In genomic region chr3:182979719-182980191, GRCh38 we compare ENCODE assay signal across 8 cellular contexts. TPM values are rescaled to one million over a fixed set of nuclear protein-coding genes. Genes with fewer than 3 reads are reported as not detected.
DNase-seq lines count a peak whose midpoint lies in the region; ATAC-seq and TF ChIP-seq lines count a peak whose summit lies in the region.

No MANE protein-coding gene starts in this region.

- H3K36me3 Mint-ChIP-seq in brain = no peaks in the 10 kb centered on the region
- H3K36me3 Mint-ChIP-seq in immature natural killer cell = no peaks in the 10 kb centered on the region

- no TSS peak for BruUV-seq in PC-9 (replicated peaks; lab: Mats Ljungman, UMichigan)

- intact Hi-C loops in PC-9 (cut with micrococcal nuclease; ENCODE audit: unreplicated experiment) = loop anchor here (1.0 kb wide), 1 partner anchor 120 kb away; the partner anchor contains the start of gene MCCC1

- peak overlapping the region; percentile 81 to 94 (median 87) for H3K27ac Mint-ChIP-seq in brain
- peak overlapping the region; percentile 74 to 93 (median 88) for H3K27ac Mint-ChIP-seq in immature natural killer cell

- CTCF ChIA-PET in PC-9 (lab: Charles Lee) = no interaction called here

- H2AFZ ChIP-seq in PC-9 = peak overlapping the region; percentile 80

- ATAC-seq in GM18517 (IDR thresholded peaks at IDR 0.05; ENCODE audit: unreplicated experiment) (peak; percentile 5), HG03159 (IDR thresholded peaks at IDR 0.05; ENCODE audit: unreplicated experiment) (peak; percentile 30)

- peak overlapping the region; percentile 92 to 99 (median 97) for H3K4me3 Mint-ChIP-seq in brain
- H3K4me3 Mint-ChIP-seq in immature natural killer cell = peak overlapping the region; percentile 89 to 96 (median 91)

- H3K9me3 Mint-ChIP-seq in brain = no peaks in the 10 kb centered on the region
- H3K9me3 Mint-ChIP-seq in immature natural killer cell = no peaks in the 10 kb centered on the region

- TF ChIP-seq CTCF in AG10803 (conservative IDR thresholded peaks at IDR 0.05; ENCODE audit: low read length) = no peak
- TF ChIP-seq CTCF in PC-9 (conservative IDR thresholded peaks at IDR 0.05) = no peak
- TF ChIP-seq CTCF in brain (conservative IDR thresholded peaks at IDR 0.05) = no peak

- H3F3A ChIP-seq in PC-9 (ENCODE audit: insufficient read depth, low read depth) = peaks cover 11% of the 10 kb centered on the region

- peak overlapping the region; percentile 84 to 92 (median 84) for H3K9ac ChIP-seq in skeletal muscle tissue (ENCODE audit: low read depth in 1 of 3, low read length in 3 of 3)

- H3K4me1 Mint-ChIP-seq in brain (peaks cover 46% of the 10 kb centered on the region), immature natural killer cell (peaks cover 37 to 46% of the 10 kb centered on the region in 2 donors)

- peaks cover 29% of the 10 kb centered on the region for H4K20me1 ChIP-seq in PC-9 (ENCODE audit: insufficient read depth)

- H3K9me3 ChIP-seq in PC-9 (ENCODE audit: insufficient read depth, low read depth) = no peaks in the 10 kb centered on the region
- H3K9me3 ChIP-seq in skeletal muscle tissue (ENCODE audit: control insufficient read depth in 3 of 3, low read length in 3 of 3) = no peaks in the 10 kb centered on the region

- H3K4me2 ChIP-seq in PC-9 = peak overlapping the region; percentile 92

- H3K36me3 ChIP-seq in PC-9 (ENCODE audit: low read depth) (no peaks in the 10 kb centered on the region), skeletal muscle tissue (ENCODE audit: control insufficient read depth in 3 of 3, insufficient read depth in 3 of 3, low read length in 3 of 3) (no peaks in the 10 kb centered on the region)

- no peak for DNase-seq in AG10803 (ENCODE audit: low read depth)
- peak in 1 of 2 experiments; percentile 56 for DNase-seq in PC-9
- DNase-seq in immature natural killer cell = peak; percentile 11 to 22 (median 17)
- no peak for DNase-seq in mucosa of gallbladder (ENCODE audit: low spot score)

- POLR2A ChIA-PET in PC-9 (lab: Charles Lee; ENCODE audit: unreplicated experiment) = interaction anchor here (0.7 kb wide), 1 partner anchor 184 kb away, joined by 3 read pairs; no protein-coding TSS in a partner anchor

- H3K9me2 ChIP-seq in PC-9 (ENCODE audit: insufficient read depth) = no peaks in the 10 kb centered on the region

- H3K4me3 ChIP-seq in AG10803 (ENCODE audit: low read length) (peak overlapping the region; percentile 80), PC-9 (peak overlapping the region; percentile 68), skeletal muscle tissue (ENCODE audit: low read length in 3 of 3) (peak overlapping the region; percentile 82 to 86 (median 85))

- no peak overlapping the region for H3K27ac ChIP-seq in PC-9
- H3K27ac ChIP-seq in skeletal muscle tissue (ENCODE audit: low read depth, low read length) = peak overlapping the region; percentile 49

- H3K79me2 ChIP-seq in PC-9 (ENCODE audit: low read depth) = peaks cover 51% of the 10 kb centered on the region

- H3K4me1 ChIP-seq in PC-9 (replicated peaks; ENCODE audit: insufficient read depth) (peaks cover 20% of the 10 kb centered on the region), skeletal muscle tissue (ENCODE audit: control insufficient read depth in 3 of 3, insufficient read depth in 3 of 3, low read length in 3 of 3) (peaks cover 17 to 20% (median 18%) of the 10 kb centered on the region in 3 donors)

- peaks cover 4% of the 10 kb centered on the region for H3K27me3 Mint-ChIP-seq in brain
- H3K27me3 Mint-ChIP-seq in immature natural killer cell (ENCODE audit: low read depth in 3 of 3) = peaks cover 0 to 11% (median 4%) of the 10 kb centered on the region in 3 donors

- H3K27me3 ChIP-seq in PC-9 (ENCODE audit: insufficient read depth, low read depth) (no peaks in the 10 kb centered on the region), skeletal muscle tissue (ENCODE audit: control insufficient read depth in 3 of 3, insufficient read depth in 3 of 3, low read length in 3 of 3) (no peaks in the 10 kb centered on the region)

RNA-seq across cellular contexts. Expression of gene DCUN1D1, which starts 0.6 kb away (rescaled TPM):
- total RNA-seq in PC-9 (2021) (80.3 and 93.5 TPM in 2 replicates), skeletal muscle tissue (11.5 TPM), mucosa of gallbladder (45.8 TPM)
- polyA plus RNA-seq in brain (ENCODE audit: insufficient read depth, low read depth, low replicate concordance) (6.7 TPM), immature natural killer cell (10 to 100 TPM; 27.0 to 34.5 (median 31.4) TPM)

Comparison
In these comparisons a context has a peak if more than half of its experiments do, and no peak if none do; other contexts are left out.
1. DNase-seq: peak in immature natural killer cell (3 of 3); none in AG10803 (single experiment) and mucosa of gallbladder (single experiment).
2. Peak in every context shown above with its lines, with median percentiles within 50 percentile points of each other: H3K4me3 ChIP-seq.